Comparison of ENCODE assay signal across 11 cellular contexts in the genomic region with DNA sequence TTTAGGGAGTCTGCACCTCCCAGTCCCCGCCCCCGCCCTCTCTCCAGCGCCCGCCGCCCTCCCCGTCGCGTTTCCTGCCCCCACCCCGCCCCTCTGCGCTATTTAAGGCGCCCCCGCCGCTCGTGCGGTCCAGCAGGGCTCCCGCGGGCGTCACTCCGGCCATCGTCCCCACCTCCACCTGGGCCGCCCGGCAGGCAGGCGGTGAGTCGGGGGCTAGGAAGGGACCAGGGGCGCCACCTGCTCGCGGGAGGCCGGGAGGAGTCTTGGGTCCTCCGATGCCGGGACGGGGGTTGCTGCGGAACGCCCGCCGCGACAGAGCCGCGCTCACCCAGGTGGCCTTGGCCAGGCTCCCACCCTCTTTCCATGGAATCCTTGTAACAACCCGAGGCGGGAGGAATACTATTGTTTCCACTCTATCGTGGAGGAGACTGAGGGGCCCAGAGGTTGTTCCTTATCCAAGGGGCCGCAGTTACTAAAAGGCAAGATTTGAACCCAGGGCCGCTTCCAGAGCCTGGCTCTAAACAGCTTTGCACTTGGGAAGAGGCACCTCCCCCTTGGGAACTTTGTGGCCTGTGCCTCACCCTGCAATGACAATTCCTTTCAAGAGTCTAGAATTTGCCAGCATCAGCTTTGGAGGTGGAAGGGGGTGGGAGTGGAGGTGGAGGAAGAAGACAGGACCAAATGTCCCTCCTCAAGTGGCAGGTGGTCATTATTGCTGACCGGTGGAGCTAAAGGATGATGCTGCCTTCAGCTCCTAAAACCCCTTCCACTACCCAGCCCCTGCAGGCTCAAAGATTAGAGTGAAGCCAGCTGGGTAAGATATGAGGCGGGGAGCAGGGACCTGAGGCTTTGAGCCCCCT. TPM values are rescaled to one million over a fixed set of nuclear protein-coding genes. Genes with fewer than 3 reads are reported as not detected.
DNase-seq lines count a peak whose midpoint lies in the region; ATAC-seq, FAIRE-seq and TF ChIP-seq lines count a peak whose summit lies in the region.
"Had no signal": no experiment of that assay in that cellular context is flagged by ENCODE, and none has a peak within 500 bp of the region (broad histone marks: within the 10 kb centered on the region; RNA-seq: fewer than 3 reads in every experiment).

A gene (plus strand): TSS at position 132 of the 860 bp plus-strand sequence. CDS start 1,215 bp downstream, outside the sequence.

- H3K4me1 ChIP-seq in kidney (ENCODE audit: control insufficient read depth in 1 of 2, insufficient read depth in 1 of 2, low read depth in 1 of 2, low read length in 2 of 2): peaks cover 0 to 14% of the 10 kb centered on the region in 2 donors
- H3K4me1 ChIP-seq in gastrocnemius medialis: peaks cover 3 to 11% of the 10 kb centered on the region in 2 donors

- TF ChIP-seq CTCF in kidney (IDR thresholded peaks at IDR 0.05; ENCODE audit: borderline replicate concordance, extremely low read depth, insufficient read depth) (no peak), gastrocnemius medialis (IDR thresholded peaks at IDR 0.05 in 4 of 5, conservative IDR thresholded peaks at IDR 0.05 in 1 of 5) (no peak)

- no peaks in the 10 kb centered on the region for H3K36me3 Mint-ChIP-seq in central memory CD8-positive, alpha-beta T cell (ENCODE audit: insufficient read depth)

- no peak for TF ChIP-seq RAD21 in Ishikawa (IDR thresholded peaks at IDR 0.05; ENCODE audit: low read depth)

- ATAC-seq in central memory CD8-positive, alpha-beta T cell (replicated peaks; ENCODE audit: extremely low read depth, poor library complexity, severe bottlenecking): no peak
- ATAC-seq in gastrocnemius medialis (no peak), GM21515 (IDR thresholded peaks at IDR 0.05; ENCODE audit: unreplicated experiment) (no peak)

- H3K27ac Mint-ChIP-seq in central memory CD8-positive, alpha-beta T cell (ENCODE audit: low read depth): no peak within 1 kb of the TSS

- peak within 1 kb of the TSS in 1 of 2 donors; percentile 65 for H3K9ac ChIP-seq in kidney (ENCODE audit: low read length in 2 of 2)

- H3K36me3 ChIP-seq in kidney (ENCODE audit: control insufficient read depth in 1 of 2, insufficient read depth in 2 of 2, low read length in 2 of 2) (no peaks in the 10 kb centered on the region), gastrocnemius medialis (peaks cover 0 to 10% of the 10 kb centered on the region in 2 donors)

- in situ Hi-C loops in gastrocnemius medialis (cut with MboI; ENCODE audit: low sequenced_read_pairs in 4 of 4): no loop called here

- peaks cover 54% of the 10 kb centered on the region for H3K27me3 Mint-ChIP-seq in central memory CD8-positive, alpha-beta T cell

- H3K27ac ChIP-seq in kidney (ENCODE audit: low read depth in 2 of 2, low read length in 2 of 2) (peak within 1 kb of the TSS; percentile 70 to 87), gastrocnemius medialis (peak within 1 kb of the TSS; percentile 65 to 79 (median 78))

- no peaks in the 10 kb centered on the region for H3K4me1 Mint-ChIP-seq in central memory CD8-positive, alpha-beta T cell

- H3K27me3 ChIP-seq in gastrocnemius medialis: peaks cover 0 to 7% (median 2%) of the 10 kb centered on the region in 3 donors

- no peak for TF ChIP-seq EP300 in Ishikawa (IDR thresholded peaks at IDR 0.05; ENCODE audit: borderline replicate concordance)

- no peak for FAIRE-seq in kidney (lab: Jason Lieb, UNC)

- TF ChIP-seq POLR2A in gastrocnemius medialis (IDR thresholded peaks at IDR 0.05): peak in 1 of 2 donors; percentile 42

- DNase-seq in central memory CD8-positive, alpha-beta T cell (ENCODE audit: low spot score in 2 of 2): no peak
- peak; percentile 66 for DNase-seq in kidney
- DNase-seq in gastrocnemius medialis: no peak
- no peak for DNase-seq in GM19240 (ENCODE audit: insufficient read length, low spot score)
- DNase-seq in D341Med (ENCODE audit: low spot score): no peak
- no peak for DNase-seq in medulla oblongata (ENCODE audit: extremely low spot score)
- DNase-seq: DMS79 treated with DMSO at 0.1 percent for 48 hours, kidney glomerular epithelial cell, NCI-H2107 had no signal

- intact Hi-C loops in kidney (cut with DNase I): loop anchor here (10.0 kb wide), 1 partner anchor 52 kb away; no protein-coding TSS in a partner anchor
- intact Hi-C loops in gastrocnemius medialis (cut with DNase I; ENCODE audit: low total_unique reads): loop anchor here (5.0 kb wide), 1 partner anchor 44 kb away; no protein-coding TSS in a partner anchor

- H3K9me3 Mint-ChIP-seq in central memory CD8-positive, alpha-beta T cell: no peaks in the 10 kb centered on the region

- H3K4me3 ChIP-seq in kidney (ENCODE audit: low read length in 2 of 2) (peak within 1 kb of the TSS; percentile 49 to 57), gastrocnemius medialis (peak within 1 kb of the TSS; percentile 47 to 62 (median 55))

- H3K9me3 ChIP-seq in kidney (ENCODE audit: control insufficient read depth in 1 of 2, low read length in 2 of 2) (no peaks in the 10 kb centered on the region), gastrocnemius medialis (no peaks in the 10 kb centered on the region)

- H3K4me3 Mint-ChIP-seq in central memory CD8-positive, alpha-beta T cell: peak within 1 kb of the TSS; percentile 40

TF ChIP-seq in Ishikawa, 13 proteins besides CTCF, POLR2A, EP300 and RAD21:
- TF ChIP-seq EGR1 (IDR thresholded peaks at IDR 0.05) (no peak), ZBTB7A (IDR thresholded peaks at IDR 0.05; ENCODE audit: low read depth) (peak; percentile 44; the same call in 1 of the 2 replicates)

RNA-seq across cellular contexts. Expression of the gene that starts here (rescaled TPM):
- total RNA-seq in kidney (15.6 TPM), gastrocnemius medialis (10 to 100 TPM; 14.4 to 41.4 (median 27.7) TPM)
- polyA plus RNA-seq in kidney (ENCODE audit: insufficient read depth, low read depth, low replicate concordance): 31.9 TPM
